Comparison of ENCODE assay signal across 1 cellular context in genomic region chr9:134641989-134642384, GRCh38.
TF ChIP-seq lines count a peak whose summit lies in the region.

No MANE protein-coding gene starts in this region.

TF ChIP-seq in SK-N-SH, 30 proteins besides CTCF, POLR2A, EP300 and RAD21 (continued from another document):
- TF ChIP-seq, protein P1, sequence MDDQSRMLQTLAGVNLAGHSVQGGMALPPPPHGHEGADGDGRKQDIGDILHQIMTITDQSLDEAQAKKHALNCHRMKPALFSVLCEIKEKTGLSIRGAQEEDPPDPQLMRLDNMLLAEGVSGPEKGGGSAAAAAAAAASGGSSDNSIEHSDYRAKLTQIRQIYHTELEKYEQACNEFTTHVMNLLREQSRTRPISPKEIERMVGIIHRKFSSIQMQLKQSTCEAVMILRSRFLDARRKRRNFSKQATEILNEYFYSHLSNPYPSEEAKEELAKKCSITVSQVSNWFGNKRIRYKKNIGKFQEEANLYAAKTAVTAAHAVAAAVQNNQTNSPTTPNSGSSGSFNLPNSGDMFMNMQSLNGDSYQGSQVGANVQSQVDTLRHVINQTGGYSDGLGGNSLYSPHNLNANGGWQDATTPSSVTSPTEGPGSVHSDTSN (IDR thresholded peaks at IDR 0.05): no peak
- TF ChIP-seq NRF1 (IDR thresholded peaks at IDR 0.05; ENCODE audit: low read depth, low read length) (no peak), POLR2AphosphoS5 (IDR thresholded peaks at IDR 0.05; ENCODE audit: low read depth, low read length) (no peak), SMC3 (IDR thresholded peaks at IDR 0.05; ENCODE audit: low read depth, low read length) (no peak), TCF12 (IDR thresholded peaks at IDR 0.05) (no peak), REST (IDR thresholded peaks at IDR 0.05; ENCODE audit: low read depth, low read length) (no peak), ELF1 (IDR thresholded peaks at IDR 0.05) (no peak), MEF2A (IDR thresholded peaks at IDR 0.05; ENCODE audit: borderline replicate concordance, low read depth) (no peak)
- TF ChIP-seq, protein P2, sequence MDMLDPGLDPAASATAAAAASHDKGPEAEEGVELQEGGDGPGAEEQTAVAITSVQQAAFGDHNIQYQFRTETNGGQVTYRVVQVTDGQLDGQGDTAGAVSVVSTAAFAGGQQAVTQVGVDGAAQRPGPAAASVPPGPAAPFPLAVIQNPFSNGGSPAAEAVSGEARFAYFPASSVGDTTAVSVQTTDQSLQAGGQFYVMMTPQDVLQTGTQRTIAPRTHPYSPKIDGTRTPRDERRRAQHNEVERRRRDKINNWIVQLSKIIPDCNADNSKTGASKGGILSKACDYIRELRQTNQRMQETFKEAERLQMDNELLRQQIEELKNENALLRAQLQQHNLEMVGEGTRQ (IDR thresholded peaks at IDR 0.05; ENCODE audit: borderline replicate concordance, low read depth, low read length): no peak
